Comparison of ENCODE assay signal across 7 cellular contexts in genomic region chr18:77000527-77000926, GRCh38.
DNase-seq lines count a peak whose midpoint lies in the region; ATAC-seq, FAIRE-seq and TF ChIP-seq lines count a peak whose summit lies in the region.

No MANE protein-coding gene starts in this region.

- peak; percentile 67 to 74 for TF ChIP-seq RAD21 in K562 (CRISPR knock-in tag; conservative IDR thresholded peaks at IDR 0.05 in 1 of 2, IDR thresholded peaks at IDR 0.05 in 1 of 2)

- no peak overlapping the region for H3K9ac ChIP-seq in K562 (ENCODE audit: insufficient read depth in 1 of 2, low read depth in 2 of 2, low read length in 2 of 2)

- H3K27ac ChIP-seq in K562 (ENCODE audit: extremely low read depth, low read depth, low read length), result no peak overlapping the region

- no peak overlapping the region for H3K4me3 ChIP-seq in K562

- no peaks in the 10 kb centered on the region for H3K36me3 ChIP-seq in K562 (ENCODE audit: control insufficient read depth, insufficient read depth, low read length)

- TF ChIP-seq POLR2A in K562 (conservative IDR thresholded peaks at IDR 0.05), result no peak

- POLR2A ChIA-PET in K562 (lab: Yijun Ruan, JAX), result interaction anchor here (0.6 kb wide), 1 partner anchor 99 kb away, joined by 4 read pairs; no protein-coding TSS in a partner anchor

- peak; percentile 56 for FAIRE-seq in K562 (lab: Jason Lieb, UNC)

- TF ChIP-seq CTCF in K562 (IDR thresholded peaks at IDR 0.05 in 2 of 3, conservative IDR thresholded peaks at IDR 0.05 in 1 of 3; ENCODE audit: insufficient read depth in 2 of 3, low read depth in 1 of 3, low read length in 3 of 3), result peak; percentile 79 to 81 (median 80)

- in situ Hi-C loops in K562 (cut with MboI), result no loop called here

- ATAC-seq in HG03280 (IDR thresholded peaks at IDR 0.05; ENCODE audit: unreplicated experiment) (peak; percentile 58), K562 (0 out of 3 replicates have a peak, but pooled peaks have one; percentile 48), HG02623 (IDR thresholded peaks at IDR 0.05; ENCODE audit: unreplicated experiment) (no peak)

- CTCF ChIA-PET in K562 (lab: Yijun Ruan, JAX; ENCODE audit: low intra/inter-chr PET ratio), result interaction anchor here (0.7 to 1.2 kb wide), 2 partner anchors 91 to 650 kb away, joined by 3 to 4 read pairs; no protein-coding TSS in a partner anchor

- H2AFZ ChIP-seq in K562 (ENCODE audit: low read depth, low read length), result no peak overlapping the region

- no peaks in the 10 kb centered on the region for H3K9me3 ChIP-seq in K562 (replicated peaks; ENCODE audit: control insufficient read depth, insufficient read depth, low read depth, low read length)

- H3K27me3 ChIP-seq in K562 (ENCODE audit: control insufficient read depth in 2 of 2, insufficient read depth in 2 of 2, low read length in 2 of 2), result peaks cover 6 to 39% of the 10 kb centered on the region in 2 experiments; a peak in 4 of 5 replicates

- no peaks in the 10 kb centered on the region for H3K79me2 ChIP-seq in K562 (ENCODE audit: control insufficient read depth, insufficient read depth, low read length)

- peak; percentile 30 for DNase-seq in Daoy (ENCODE audit: low read depth)
- DNase-seq in T-helper 2 cell, result peak in 4 of 5 experiments; percentile 28 to 45 (median 33)
- peak; percentile 32 to 61 (median 50) for DNase-seq in K562 (ENCODE audit: extremely low read depth in 1 of 4, low spot score in 3 of 4)
- DNase-seq in iris pigment epithelial cell (ENCODE audit: low read depth), result peak; percentile 43
- DNase-seq in stimulated activated CD4-positive, alpha-beta T cell treated with anti-CD3 and anti-CD28 coated beads, Interleukin-4, amount 100 ng/mL, for 1 hour, result peak; percentile 52

- whole genome bisulfite sequencing in K562 (ENCODE audit: insufficient coverage, low coverage, missing lambda C conversion rate), result under 1% methylated on average over 11 of the region's 11 CpGs

- BruUV-seq in K562 (replicated peaks; lab: Mats Ljungman, UMichigan), result no TSS peak

- no peaks in the 10 kb centered on the region for H4K20me1 ChIP-seq in K562 (replicated peaks; ENCODE audit: control insufficient read depth, insufficient read depth, low read length)

- no peak overlapping the region for H3K4me2 ChIP-seq in K562 (ENCODE audit: insufficient read depth, low read length)

- H3K4me1 ChIP-seq in K562 (replicated peaks in 1 of 2; ENCODE audit: control insufficient read depth in 2 of 2, insufficient read depth in 2 of 2, low read length in 2 of 2), result no peaks in the 10 kb centered on the region; a peak in 1 of 5 replicates

- no peaks in the 10 kb centered on the region for H3K9me1 ChIP-seq in K562 (ENCODE audit: control insufficient read depth, insufficient read depth, low read length)

- no peak for TF ChIP-seq EP300 in K562 (IDR thresholded peaks at IDR 0.05; ENCODE audit: low read length)

- intact Hi-C loops in K562 (cut with micrococcal nuclease), result loop anchor here (5.0 to 10.0 kb wide), 2 partner anchors 54 to 647 kb away; no protein-coding TSS in a partner anchor

TF ChIP-seq in K562, 482 proteins besides CTCF, POLR2A, EP300 and RAD21:
- TF ChIP-seq RCOR1 (IDR thresholded peaks at IDR 0.05; ENCODE audit: borderline replicate concordance in 1 of 2, low read depth in 2 of 2, low read length in 2 of 2), result peak in 1 of 2 experiments; percentile 45; a peak in 1 of 4 replicates
- TF ChIP-seq SIX5 (IDR thresholded peaks at IDR 0.05; ENCODE audit: borderline replicate concordance in 1 of 2, insufficient read depth in 1 of 2, low read depth in 1 of 2, low read length in 2 of 2), result no peak
- no peak for TF ChIP-seq ARID2 (IDR thresholded peaks at IDR 0.05)
- no peak for TF ChIP-seq ZNF395 (CRISPR knock-in tag; IDR thresholded peaks at IDR 0.05)
- TF ChIP-seq KLF16 (IDR thresholded peaks at IDR 0.05), result peak; percentile 32; the same call in 1 of the 2 replicates
- no peak for TF ChIP-seq CREB5 (CRISPR knock-in tag; IDR thresholded peaks at IDR 0.05)
- no peak for TF ChIP-seq MTA1 (IDR thresholded peaks at IDR 0.05; ENCODE audit: borderline replicate concordance)
- TF ChIP-seq TRIM28 (IDR thresholded peaks at IDR 0.05), result no peak
- peak; percentile 62 for TF ChIP-seq SMC3 (conservative IDR thresholded peaks at IDR 0.05; ENCODE audit: insufficient read depth, low read depth, low read length)
- 0 out of 4 replicates have a peak, but pooled peaks of 1 of the 2 experiments have one; percentile 12 for TF ChIP-seq NRF1 (conservative IDR thresholded peaks at IDR 0.05 in 1 of 2, IDR thresholded peaks at IDR 0.05 in 1 of 2)
- 0 out of 2 replicates have a peak, but pooled peaks have one; percentile 21 for TF ChIP-seq DEAF1 (CRISPR knock-in tag; IDR thresholded peaks at IDR 0.05)
